ENCODE assay signal across 15 cellular contexts in the genomic region with DNA sequence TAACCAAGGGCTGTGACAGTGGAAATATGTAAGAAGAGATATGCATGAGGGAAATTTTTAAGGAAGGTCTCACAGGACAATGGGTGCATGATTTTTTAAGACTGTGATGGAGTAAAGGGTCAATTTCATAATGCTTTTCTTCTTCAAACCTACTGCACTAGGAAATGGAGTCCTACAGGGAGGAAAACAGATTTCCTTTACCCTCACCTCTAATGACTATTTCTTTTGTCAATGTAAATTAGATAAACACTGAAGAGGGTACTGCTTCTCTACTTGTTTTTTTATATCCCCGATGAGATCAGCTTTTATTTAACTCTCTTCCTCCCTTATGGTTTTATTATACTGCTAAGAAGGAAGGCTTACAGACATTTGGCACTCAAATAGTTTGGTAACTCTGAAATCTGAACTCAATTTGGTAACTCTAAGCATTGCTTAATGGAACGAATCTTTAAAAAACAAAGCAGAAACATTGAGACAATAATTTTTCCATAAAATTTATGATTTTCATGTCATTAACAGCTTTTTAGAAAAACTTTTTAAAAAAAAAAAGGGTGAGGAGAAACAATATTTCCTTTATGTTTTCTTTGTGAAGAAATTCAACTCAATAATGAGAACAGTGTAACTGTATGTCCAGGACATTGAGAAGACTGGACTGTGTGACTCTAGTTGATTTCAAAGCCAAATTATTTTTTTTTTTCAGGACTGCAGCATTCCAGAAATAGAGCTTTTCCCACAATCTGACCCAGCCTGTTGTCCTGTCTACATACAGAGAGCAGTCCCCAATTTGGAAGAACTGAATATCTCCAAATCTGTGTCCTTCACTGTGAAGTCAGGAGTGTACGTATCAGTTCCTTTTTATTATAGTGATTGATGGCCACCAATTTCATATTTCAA.
"Had no signal": no experiment of that assay in that cellular context is flagged by ENCODE, and none has a peak within 500 bp of the region (broad histone marks: within the 10 kb centered on the region; RNA-seq: fewer than 3 reads in every experiment).

No MANE protein-coding gene starts in this region.

- DNase-seq: activated CD4-positive, alpha-beta T cell treated with anti-CD3 and anti-CD28 coated beads for 48 hours; activated naive CD4-positive, alpha-beta T cell treated with anti-CD3 and anti-CD28 coated beads, Interleukin-2, amount 10 ng/mL, durations not matched to agents 7 days and 5 days; adrenal gland; brain microvascular endothelial cell; cerebellar nuclear complex; endodermal cell; immature natural killer cell; mesendoderm; SK-N-SH; small intestine; stomach; T-helper 1 cell had no signal

- H3K4me2 ChIP-seq: SK-N-SH had no signal

- H3K9ac ChIP-seq: SK-N-SH had no signal

- H3K27me3 Mint-ChIP-seq: activated naive CD4-positive, alpha-beta T cell treated with anti-CD3 and anti-CD28 coated beads, Interleukin-2, amount 10 ng/mL, durations not matched to agents 7 days and 5 days had no signal

- H3K9me3 ChIP-seq: adrenal gland, esophagus muscularis mucosa, SK-N-SH, stomach had no signal

- H3K9me3 Mint-ChIP-seq: activated naive CD4-positive, alpha-beta T cell treated with anti-CD3 and anti-CD28 coated beads, Interleukin-2, amount 10 ng/mL, durations not matched to agents 7 days and 5 days; endodermal cell; immature natural killer cell; WTC11 had no signal

- H3K4me3 ChIP-seq: adrenal gland, esophagus muscularis mucosa, stomach had no signal

- ATAC-seq: left lobe of liver, WTC11 had no signal

- H3K36me3 Mint-ChIP-seq: immature natural killer cell had no signal

- H3K27ac Mint-ChIP-seq: activated naive CD4-positive, alpha-beta T cell treated with anti-CD3 and anti-CD28 coated beads, Interleukin-2, amount 10 ng/mL, durations not matched to agents 7 days and 5 days; endodermal cell; immature natural killer cell; WTC11 had no signal

- H3K27me3 ChIP-seq: adrenal gland, brain microvascular endothelial cell, esophagus muscularis mucosa, stomach had no signal

- H3K4me3 Mint-ChIP-seq: activated naive CD4-positive, alpha-beta T cell treated with anti-CD3 and anti-CD28 coated beads, Interleukin-2, amount 10 ng/mL, durations not matched to agents 7 days and 5 days; endodermal cell; immature natural killer cell; WTC11 had no signal

- H3K27ac ChIP-seq: adrenal gland, brain microvascular endothelial cell had no signal

- H3K36me3 ChIP-seq: brain microvascular endothelial cell had no signal

- H3K4me1 ChIP-seq: adrenal gland had no signal

- FAIRE-seq: small intestine had no signal
